In genomic region chr10:115953203-115953602, GRCh38 we compare ENCODE assay signal across 25 cellular contexts.
"Had no signal": no experiment of that assay in that cellular context is flagged by ENCODE, and none has a peak within 500 bp of the region (broad histone marks: within the 10 kb centered on the region; RNA-seq: fewer than 3 reads in every experiment).

No MANE protein-coding gene starts in this region.

- ATAC-seq: gastroesophageal sphincter; left cardiac atrium; left ventricle myocardium superior; naive thymus-derived CD4-positive, alpha-beta T cell had no signal

- H3K36me3 ChIP-seq: esophagus muscularis mucosa, gastroesophageal sphincter, prostate gland, sigmoid colon, stomach, thoracic aorta, transverse colon had no signal

- H3K27ac ChIP-seq: coronary artery, dorsolateral prefrontal cortex, epithelial cell of prostate, esophagus muscularis mucosa, gastroesophageal sphincter, parathyroid adenoma, prostate gland, sigmoid colon, skin epidermis, stomach, thoracic aorta, transverse colon had no signal

- H3K9me3 ChIP-seq: esophagus muscularis mucosa, gastroesophageal sphincter, prostate gland, sigmoid colon, stomach, thoracic aorta, transverse colon had no signal

- H3K4me3 ChIP-seq: coronary artery, dorsolateral prefrontal cortex, esophagus muscularis mucosa, gastroesophageal sphincter, prostate gland, sigmoid colon, skin epidermis, stomach, thoracic aorta, transverse colon had no signal

- H3K27me3 ChIP-seq: esophagus muscularis mucosa, gastroesophageal sphincter, sigmoid colon, stomach, transverse colon had no signal

- H3K9ac ChIP-seq: parathyroid adenoma had no signal

- DNase-seq: cerebellar nuclear complex; dorsolateral prefrontal cortex; effector CD8-positive, alpha-beta T cell; foreskin fibroblast; immature natural killer cell; kidney; left cardiac atrium; left ventricle myocardium superior; naive thymus-derived CD4-positive, alpha-beta T cell; nephron progenitor cell; sigmoid colon; stimulated activated CD4-positive, alpha-beta T cell treated with anti-CD3 and anti-CD28 coated beads, Interleukin-2, amount 100 ng/mL, for 24 hours; stimulated activated CD4-positive, alpha-beta T cell treated with anti-CD3 and anti-CD28 coated beads, Interleukin-4, amount 100 ng/mL, for 4 hours; stimulated activated naive CD4-positive, alpha-beta T cell; stomach; substantia nigra; transverse colon had no signal

- H3K4me1 ChIP-seq: gastroesophageal sphincter, parathyroid adenoma, prostate gland, transverse colon had no signal
